ENCODE assay signal across 8 cellular contexts in the genomic region with DNA sequence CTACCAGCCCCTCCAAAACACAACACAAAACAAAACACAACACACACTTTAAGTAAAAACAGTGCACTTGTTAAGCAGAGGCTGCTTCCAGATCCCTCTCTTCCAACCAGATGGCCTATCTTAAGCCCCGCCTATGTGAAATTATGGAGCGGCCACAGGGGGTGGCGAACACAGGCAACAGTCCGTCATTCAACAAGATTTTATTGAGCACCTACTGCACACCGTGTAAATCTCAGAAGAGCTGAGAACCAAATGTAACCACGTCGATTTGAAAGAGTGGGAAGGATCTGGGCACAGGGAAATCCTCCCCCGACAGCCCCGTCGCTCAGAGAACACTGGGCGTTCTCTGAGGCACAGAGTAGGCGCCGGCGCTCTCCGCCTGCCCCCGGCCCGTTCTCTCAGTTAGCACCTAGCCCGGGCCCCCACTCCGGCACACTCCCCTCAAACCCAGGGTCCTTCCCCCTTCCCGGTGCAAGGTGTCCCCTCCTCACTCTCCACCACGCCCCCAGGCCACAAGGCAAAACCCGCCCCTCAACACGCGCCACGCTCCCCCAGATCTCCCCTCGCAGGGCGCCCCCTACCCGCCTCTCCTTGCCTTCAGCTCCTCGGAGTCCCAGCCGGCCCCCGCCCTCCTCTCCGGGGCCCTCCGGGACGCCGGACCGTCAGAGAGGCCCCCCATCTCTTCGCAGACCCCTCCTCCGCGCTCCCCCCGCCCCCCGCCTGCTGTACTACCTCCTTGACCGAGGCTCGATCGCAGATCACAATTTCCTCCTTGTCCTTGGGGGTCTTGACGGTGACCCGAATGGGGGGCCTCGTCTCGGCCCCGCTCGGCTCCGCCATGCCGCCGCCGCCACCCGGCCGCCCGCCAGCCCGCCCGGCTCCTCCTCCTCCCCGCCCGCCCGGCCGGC. TPM values are rescaled to one million over a fixed set of nuclear protein-coding genes. Genes with fewer than 3 reads are reported as not detected.
DNase-seq lines count a peak whose midpoint lies in the region; ATAC-seq and TF ChIP-seq lines count a peak whose summit lies in the region.

No MANE protein-coding gene starts in this region.

- DNase-seq in GM10248 (ENCODE audit: extremely low spot score) = peak; percentile 79
- DNase-seq in Karpas-422 = peak; percentile 85
- DNase-seq in SK-N-MC (ENCODE audit: low read depth, low spot score) = no peak
- DNase-seq in activated naive CD4-positive, alpha-beta T cell treated with anti-CD3 and anti-CD28 coated beads, Interleukin-2, amount 50 U/mL, for 16 hours = peak; percentile 77
- DNase-seq in glomerular visceral epithelial cell (ENCODE audit: extremely low spot score) = peak; percentile 60
- peak; percentile 20 to 44 for DNase-seq in tibial nerve (ENCODE audit: low spot score in 2 of 2)

- no peak for ATAC-seq in GM21576 (IDR thresholded peaks at IDR 0.05; ENCODE audit: unreplicated experiment)

- 0 to 1% methylated on average over 23 to 54 of the region's 63 CpGs for WGBS in tibial nerve, 2 donors

- POLR2A ChIA-PET in GM10248 (lab: Yijun Ruan, JAX) = interaction anchor here (0.5 kb wide), 1 partner anchor 165 kb away, joined by 6 read pairs; no protein-coding TSS in a partner anchor

- H3K27ac ChIP-seq in Karpas-422 (ENCODE audit: low read length) = peak overlapping the region; percentile 49
- H3K27ac ChIP-seq in SK-N-MC = peak overlapping the region; percentile 56; the same call in 1 of the 2 replicates
- H3K27ac ChIP-seq in parathyroid adenoma = no peak overlapping the region
- H3K27ac ChIP-seq in tibial nerve = peak overlapping the region; percentile 86 to 98 (median 93)

- peaks cover 42% of the 10 kb centered on the region for H3K79me2 ChIP-seq in Karpas-422 (ENCODE audit: low read length)
- no peaks in the 10 kb centered on the region for H3K79me2 ChIP-seq in parathyroid adenoma

- TF ChIP-seq CTCF in GM10248 (IDR thresholded peaks at IDR 0.05; ENCODE audit: control extremely low read depth, extremely low read depth, low read depth, missing control alignments) (peak; percentile 55), parathyroid adenoma (IDR thresholded peaks at IDR 0.05) (no peak), tibial nerve (IDR thresholded peaks at IDR 0.05) (no peak)

- H3K36me3 ChIP-seq in Karpas-422 (ENCODE audit: insufficient read depth, low read length) (peaks cover 8% of the 10 kb centered on the region; the same call in 1 of the 2 replicates), SK-N-MC (ENCODE audit: insufficient read depth, low read length) (peaks cover 23% of the 10 kb centered on the region; the same call in 1 of the 2 replicates), parathyroid adenoma (ENCODE audit: control insufficient read depth, insufficient read depth, low read length) (no peaks in the 10 kb centered on the region), tibial nerve (peaks cover 0 to 50% (median 5%) of the 10 kb centered on the region in 3 donors)

- peaks cover 6% of the 10 kb centered on the region; the same call in 1 of the 2 replicates for H4K20me1 ChIP-seq in Karpas-422 (ENCODE audit: insufficient read depth, low read depth, low read length)

- H3K4me3 ChIP-seq in Karpas-422 (ENCODE audit: low read length) = peak overlapping the region; percentile 83
- peak overlapping the region; percentile 97 for H3K4me3 ChIP-seq in SK-N-MC
- H3K4me3 ChIP-seq in parathyroid adenoma (ENCODE audit: low read depth, low read length) = peak overlapping the region; percentile 78
- peak overlapping the region; percentile 56 to 97 (median 96) for H3K4me3 ChIP-seq in tibial nerve

- H3K9me3 ChIP-seq in Karpas-422 (ENCODE audit: low read length) (no peaks in the 10 kb centered on the region), SK-N-MC (ENCODE audit: low read depth, low read length) (no peaks in the 10 kb centered on the region), parathyroid adenoma (ENCODE audit: control insufficient read depth, low read length) (no peaks in the 10 kb centered on the region), tibial nerve (no peaks in the 10 kb centered on the region)

- CTCF ChIA-PET in GM10248 (lab: Yijun Ruan, JAX) = interaction anchor here (0.9 to 2.4 kb wide), 10 partner anchors 9 to 113 kb away, joined by 3 to 17 read pairs (median 4); a partner anchor contains a TSS

- H3K4me1 ChIP-seq in Karpas-422 (ENCODE audit: low read length) (peaks cover 19% of the 10 kb centered on the region), parathyroid adenoma (no peaks in the 10 kb centered on the region), tibial nerve (peaks cover 0 to 42% (median 6%) of the 10 kb centered on the region in 4 donors)

- peak overlapping the region; percentile 79 for H3K4me2 ChIP-seq in Karpas-422 (ENCODE audit: low read depth, low read length, poor library complexity, severe bottlenecking)
- peak overlapping the region; percentile 84 for H3K4me2 ChIP-seq in parathyroid adenoma (ENCODE audit: low read length)

- H3K9ac ChIP-seq in Karpas-422 (ENCODE audit: low read length) (peak overlapping the region; percentile 81), SK-N-MC (ENCODE audit: insufficient read length) (peak overlapping the region; percentile 80), parathyroid adenoma (no peak overlapping the region)

- TF ChIP-seq EP300 in tibial nerve (IDR thresholded peaks at IDR 0.05) = no peak

- no peaks in the 10 kb centered on the region for H3K9me2 ChIP-seq in Karpas-422 (replicated peaks; ENCODE audit: insufficient read depth, low read length)

- H2AFZ ChIP-seq in Karpas-422 (ENCODE audit: low read length) = peak overlapping the region; percentile 5; the same call in 1 of the 2 replicates
- peak overlapping the region; percentile 87 for H2AFZ ChIP-seq in parathyroid adenoma

- H3K27me3 ChIP-seq in Karpas-422 (ENCODE audit: low read length) (no peaks in the 10 kb centered on the region), parathyroid adenoma (ENCODE audit: control insufficient read depth, insufficient read depth, low read length) (no peaks in the 10 kb centered on the region), tibial nerve (no peaks in the 10 kb centered on the region)

- no peak for TF ChIP-seq POLR2A in tibial nerve (IDR thresholded peaks at IDR 0.05)

RNA-seq across cellular contexts. Expression of a gene that starts 0.5 kb away (rescaled TPM):
- 29.1 and 37.9 TPM in 2 replicates for total RNA-seq in Karpas-422 (2014; rRNA removed; shearing (Covaris generic); ENCODE audit: low replicate concordance)
- total RNA-seq in tibial nerve = 10 to 100 TPM; 19.5 to 32.1 (median 22.8) TPM

RNA-seq across cellular contexts. Expression of a gene that starts 1.5 kb away (rescaled TPM):
- 106 and 167 TPM in 2 replicates for total RNA-seq in Karpas-422 (2014; rRNA removed; shearing (Covaris generic); ENCODE audit: low replicate concordance)
- 10 to 100 TPM; 32.6 to 51.8 (median 47.8) TPM for total RNA-seq in tibial nerve

RNA-seq across cellular contexts. Expression of a gene that starts 7.8 kb away (rescaled TPM):
- not detected in 2 replicates for total RNA-seq in Karpas-422 (2014; rRNA removed; shearing (Covaris generic); ENCODE audit: low replicate concordance)
- total RNA-seq in tibial nerve = not detected

RNA-seq across cellular contexts. Expression of a gene that starts 29.1 kb away (rescaled TPM):
- total RNA-seq in Karpas-422 (2014; rRNA removed; shearing (Covaris generic); ENCODE audit: low replicate concordance) = 2.3 and 2.5 TPM in 2 replicates
- 1 to 10 TPM in 1 of 4 donors, under 1 TPM in 3; under 0.01 to 1.2 (median 0.43) TPM for total RNA-seq in tibial nerve

RNA-seq across cellular contexts. Expression of a gene that starts 32.4 kb away (rescaled TPM):
- total RNA-seq in Karpas-422 (2014; rRNA removed; shearing (Covaris generic); ENCODE audit: low replicate concordance) = 145 and 205 TPM in 2 replicates
- total RNA-seq in tibial nerve = 100 to 1,000 TPM; 172 to 236 (median 212) TPM
